ENCODE assay signal across 8 cellular contexts in the genomic region with DNA sequence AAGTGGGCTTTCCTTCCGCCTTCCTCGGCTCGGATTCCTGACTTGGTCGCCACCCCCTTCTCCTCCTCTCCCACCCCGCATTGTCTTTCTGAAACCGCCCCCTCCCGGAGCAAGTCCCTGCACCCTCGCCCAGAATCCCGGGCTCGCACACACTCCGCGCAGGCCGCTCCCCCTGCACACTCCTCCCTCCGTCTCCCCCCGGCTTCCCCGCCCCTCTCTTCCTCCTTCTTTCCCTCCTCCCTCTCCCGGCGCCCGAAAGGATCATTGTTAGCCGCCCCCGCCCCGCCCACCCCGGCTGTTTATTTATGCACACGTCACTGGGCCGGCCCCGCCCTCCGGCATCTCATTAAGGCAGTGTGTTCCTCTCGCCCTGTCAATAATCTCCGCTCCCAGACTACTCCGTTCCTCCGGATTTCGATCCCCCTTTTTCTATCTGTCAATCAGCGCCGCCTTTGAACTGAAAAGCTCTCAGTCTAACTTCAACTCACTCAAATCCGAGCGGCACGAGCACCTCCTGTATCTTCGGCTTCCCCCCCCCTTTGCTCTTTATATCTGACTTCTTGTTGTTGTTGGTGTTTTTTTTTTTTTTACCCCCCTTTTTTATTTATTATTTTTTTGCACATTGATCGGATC. TPM values are rescaled to one million over a fixed set of nuclear protein-coding genes. Genes with fewer than 3 reads are reported as not detected.
A peak's percentile ranks its signal among the peaks of the same experiment; 100 is the strongest.
DNase-seq lines count a peak whose midpoint lies in the region; ATAC-seq, FAIRE-seq and TF ChIP-seq lines count a peak whose summit lies in the region.

A gene (plus strand): TSS at position 373 of the 633 bp plus-strand sequence. CDS start 510 bp downstream, outside the sequence.

- POLR2A ChIA-PET in HEK293 (lab: Yijun Ruan, JAX): interaction anchor here (0.7 to 2.2 kb wide), 7 partner anchors 10 to 447 kb away, joined by 3 to 11 read pairs (median 5); no protein-coding TSS in a partner anchor
- POLR2A ChIA-PET in MCF 10A (lab: Yijun Ruan, JAX): interaction anchor here (0.6 to 1.7 kb wide), 17 partner anchors 12 to 382 kb away, joined by 3 to 11 read pairs (median 5); no protein-coding TSS in a partner anchor

- H3K4me3 ChIP-seq in HEK293 (ENCODE audit: low read depth, low read length): peak within 1 kb of the TSS; percentile 73

- ATAC-seq in HG02938 (IDR thresholded peaks at IDR 0.05; ENCODE audit: unreplicated experiment): no peak

- peaks cover 13% of the 10 kb centered on the region for H3K4me1 Mint-ChIP-seq in MCF 10A (ENCODE audit: insufficient read depth, unreplicated experiment)

- no TSS peak for BruUV-seq in MCF 10A (replicated peaks; lab: Mats Ljungman, UMichigan)

- no peaks in the 10 kb centered on the region for H3K9me3 Mint-ChIP-seq in MCF 10A (ENCODE audit: unreplicated experiment)

- intact Hi-C loops in MCF 10A (cut with micrococcal nuclease): loop anchor here (1.0 to 10.0 kb wide), 6 partner anchors 107 to 435 kb away; no protein-coding TSS in a partner anchor

- peak within 1 kb of the TSS; percentile 100 for H3K27ac ChIP-seq in HEK293 (ENCODE audit: extremely low read depth, low read depth, low read length)

- H3K36me3 Mint-ChIP-seq in MCF 10A (ENCODE audit: insufficient read depth, unreplicated experiment): peaks cover 21% of the 10 kb centered on the region

- no peaks in the 10 kb centered on the region for H3K36me3 ChIP-seq in HEK293 (ENCODE audit: control insufficient read depth in 2 of 2, insufficient read depth in 1 of 2, low read length in 2 of 2)

- no peaks in the 10 kb centered on the region for H3K9me3 ChIP-seq in HEK293 (ENCODE audit: control insufficient read depth, insufficient read depth, low read depth, low read length)

- CTCF ChIA-PET in HEK293 (lab: Yijun Ruan, JAX): interaction anchor here (0.6 kb wide), 1 partner anchor 384 kb away, joined by 3 read pairs; no protein-coding TSS in a partner anchor
- CTCF ChIA-PET in MCF 10A (lab: Yijun Ruan, JAX): interaction anchor here (0.7 to 1.0 kb wide), 3 partner anchors 9 to 229 kb away, joined by 3 to 5 read pairs (median 4); no protein-coding TSS in a partner anchor

- H3K27me3 Mint-ChIP-seq in MCF 10A (ENCODE audit: insufficient read depth, unreplicated experiment): no peaks in the 10 kb centered on the region

- DNase-seq in COLO668 (lab: John Stamatoyannopoulos, UW; ENCODE audit: unreplicated experiment) (peak; percentile 91), NCI-H2107 treated with DMSO at 0.1 percent for 48 hours (lab: John Stamatoyannopoulos, UW; ENCODE audit: unreplicated experiment) (peak; percentile 64), MCF 10A (ENCODE audit: unreplicated experiment) (peak; percentile 99), iPS DF 19.7 (ENCODE audit: low read depth, low spot score) (peak; percentile 95), putamen (ENCODE audit: low spot score) (peak; percentile 97)

- FAIRE-seq in TTC549 (lab: Jason Lieb, UNC): peak; percentile 91

- H3K4me1 ChIP-seq in HEK293 (ENCODE audit: control insufficient read depth, insufficient read depth, low read length): peaks cover 20% of the 10 kb centered on the region

- TF ChIP-seq CTCF in HEK293 (tag by site-specific recombination; IDR thresholded peaks at IDR 0.05): peak; percentile 45; the same call in 1 of the 2 replicates
- no peak for TF ChIP-seq CTCF in MCF 10A (IDR thresholded peaks at IDR 0.05; ENCODE audit: unreplicated experiment)

- H3K27ac Mint-ChIP-seq in MCF 10A (ENCODE audit: low read depth, unreplicated experiment): peak within 1 kb of the TSS; percentile 87

- H3K4me3 Mint-ChIP-seq in MCF 10A (ENCODE audit: unreplicated experiment): peak within 1 kb of the TSS; percentile 76

TF ChIP-seq in HEK293, 187 proteins besides CTCF, POLR2A, EP300 and RAD21 (continues in another document):
- TF ChIP-seq ZNF561 (tag by site-specific recombination; IDR thresholded peaks at IDR 0.05; ENCODE audit: borderline replicate concordance) (no peak), HOXD13 (CRISPR knock-in tag; IDR thresholded peaks at IDR 0.05; ENCODE audit: borderline replicate concordance) (no peak), OSR2 (tag by site-specific recombination; IDR thresholded peaks at IDR 0.05) (peak; percentile 18; the same call in 1 of the 2 replicates), ZBTB48 (tag by site-specific recombination; IDR thresholded peaks at IDR 0.05) (peak; percentile 35; the same call in 1 of the 2 replicates), ZNF624 (tag by site-specific recombination; IDR thresholded peaks at IDR 0.05) (no peak), ZNF610 (tag by site-specific recombination; IDR thresholded peaks at IDR 0.05; ENCODE audit: borderline replicate concordance) (peak; percentile 75; the same call in 1 of the 2 replicates), TRIM28 (IDR thresholded peaks at IDR 0.05; ENCODE audit: borderline replicate concordance, low read length) (no peak), ZNF768 (tag by site-specific recombination; IDR thresholded peaks at IDR 0.05) (no peak), ZBTB7A (tag by site-specific recombination; IDR thresholded peaks at IDR 0.05; ENCODE audit: low read depth) (peak; percentile 51; the same call in 1 of the 2 replicates), HOXC10 (CRISPR knock-in tag; IDR thresholded peaks at IDR 0.05) (no peak), KLF16 (tag by site-specific recombination; IDR thresholded peaks at IDR 0.05) (peak; percentile 84), GFI1B (tag by site-specific recombination; IDR thresholded peaks at IDR 0.05) (0 out of 2 replicates have a peak, but pooled peaks have one; percentile 9), ZNF792 (tag by site-specific recombination; IDR thresholded peaks at IDR 0.05) (no peak), ZFP41 (tag by site-specific recombination; IDR thresholded peaks at IDR 0.05; ENCODE audit: borderline replicate concordance) (no peak), ZNF394 (tag by site-specific recombination; IDR thresholded peaks at IDR 0.05; ENCODE audit: borderline replicate concordance) (no peak), REPIN1 (tag by site-specific recombination; IDR thresholded peaks at IDR 0.05; ENCODE audit: low read depth) (0 out of 2 replicates have a peak, but pooled peaks have one; percentile 38)
- TF ChIP-seq, protein P1, sequence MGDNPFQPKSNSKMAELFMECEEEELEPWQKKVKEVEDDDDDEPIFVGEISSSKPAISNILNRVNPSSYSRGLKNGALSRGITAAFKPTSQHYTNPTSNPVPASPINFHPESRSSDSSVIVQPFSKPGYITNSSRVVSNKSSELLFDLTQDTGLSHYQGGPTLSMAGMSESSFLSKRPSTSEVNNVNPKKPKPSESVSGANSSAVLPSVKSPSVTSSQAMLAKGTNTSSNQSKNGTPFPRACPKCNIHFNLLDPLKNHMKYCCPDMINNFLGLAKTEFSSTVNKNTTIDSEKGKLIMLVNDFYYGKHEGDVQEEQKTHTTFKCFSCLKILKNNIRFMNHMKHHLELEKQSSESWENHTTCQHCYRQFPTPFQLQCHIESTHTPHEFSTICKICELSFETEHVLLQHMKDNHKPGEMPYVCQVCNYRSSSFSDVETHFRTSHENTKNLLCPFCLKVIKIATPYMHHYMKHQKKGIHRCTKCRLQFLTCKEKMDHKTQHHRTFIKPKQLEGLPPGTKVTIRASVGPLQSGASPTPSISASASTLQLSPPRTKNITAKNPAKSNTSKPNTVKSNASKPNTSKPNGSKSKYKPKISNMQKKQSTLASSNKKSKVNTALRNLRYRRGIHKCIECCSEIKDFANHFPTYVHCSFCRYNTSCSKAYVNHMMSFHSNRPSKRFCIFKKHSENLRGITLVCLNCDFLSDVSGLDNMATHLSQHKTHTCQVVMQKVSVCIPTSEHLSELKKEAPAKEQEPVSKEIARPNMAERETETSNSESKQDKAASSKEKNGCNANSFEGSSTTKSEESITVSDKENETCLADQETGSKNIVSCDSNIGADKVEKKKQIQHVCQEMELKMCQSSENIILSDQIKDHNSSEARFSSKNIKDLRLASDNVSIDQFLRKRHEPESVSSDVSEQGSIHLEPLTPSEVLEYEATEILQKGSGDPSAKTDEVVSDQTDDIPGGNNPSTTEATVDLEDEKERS (tag by site-specific recombination; IDR thresholded peaks at IDR 0.05): no peak
- TF ChIP-seq, protein P2, sequence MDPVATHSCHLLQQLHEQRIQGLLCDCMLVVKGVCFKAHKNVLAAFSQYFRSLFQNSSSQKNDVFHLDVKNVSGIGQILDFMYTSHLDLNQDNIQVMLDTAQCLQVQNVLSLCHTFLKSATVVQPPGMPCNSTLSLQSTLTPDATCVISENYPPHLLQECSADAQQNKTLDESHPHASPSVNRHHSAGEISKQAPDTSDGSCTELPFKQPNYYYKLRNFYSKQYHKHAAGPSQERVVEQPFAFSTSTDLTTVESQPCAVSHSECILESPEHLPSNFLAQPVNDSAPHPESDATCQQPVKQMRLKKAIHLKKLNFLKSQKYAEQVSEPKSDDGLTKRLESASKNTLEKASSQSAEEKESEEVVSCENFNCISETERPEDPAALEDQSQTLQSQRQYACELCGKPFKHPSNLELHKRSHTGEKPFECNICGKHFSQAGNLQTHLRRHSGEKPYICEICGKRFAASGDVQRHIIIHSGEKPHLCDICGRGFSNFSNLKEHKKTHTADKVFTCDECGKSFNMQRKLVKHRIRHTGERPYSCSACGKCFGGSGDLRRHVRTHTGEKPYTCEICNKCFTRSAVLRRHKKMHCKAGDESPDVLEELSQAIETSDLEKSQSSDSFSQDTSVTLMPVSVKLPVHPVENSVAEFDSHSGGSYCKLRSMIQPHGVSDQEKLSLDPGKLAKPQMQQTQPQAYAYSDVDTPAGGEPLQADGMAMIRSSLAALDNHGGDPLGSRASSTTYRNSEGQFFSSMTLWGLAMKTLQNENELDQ (tag by site-specific recombination; IDR thresholded peaks at IDR 0.05; ENCODE audit: low read depth): no peak
- TF ChIP-seq, protein P3, sequence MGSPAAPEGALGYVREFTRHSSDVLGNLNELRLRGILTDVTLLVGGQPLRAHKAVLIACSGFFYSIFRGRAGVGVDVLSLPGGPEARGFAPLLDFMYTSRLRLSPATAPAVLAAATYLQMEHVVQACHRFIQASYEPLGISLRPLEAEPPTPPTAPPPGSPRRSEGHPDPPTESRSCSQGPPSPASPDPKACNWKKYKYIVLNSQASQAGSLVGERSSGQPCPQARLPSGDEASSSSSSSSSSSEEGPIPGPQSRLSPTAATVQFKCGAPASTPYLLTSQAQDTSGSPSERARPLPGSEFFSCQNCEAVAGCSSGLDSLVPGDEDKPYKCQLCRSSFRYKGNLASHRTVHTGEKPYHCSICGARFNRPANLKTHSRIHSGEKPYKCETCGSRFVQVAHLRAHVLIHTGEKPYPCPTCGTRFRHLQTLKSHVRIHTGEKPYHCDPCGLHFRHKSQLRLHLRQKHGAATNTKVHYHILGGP (tag by site-specific recombination; IDR thresholded peaks at IDR 0.05): no peak

RNA-seq across cellular contexts. Expression of the gene that starts here (rescaled TPM):
- 25.2 and 25.7 TPM in 2 replicates for total RNA-seq in MCF 10A (2022)
